17 cellular contexts compared by ENCODE assay signal in genomic region chr1:178649582-178650350, GRCh38.
"Had no signal": no experiment of that assay in that cellular context is flagged by ENCODE, and none has a peak within 500 bp of the region (broad histone marks: within the 10 kb centered on the region; RNA-seq: fewer than 3 reads in every experiment).

No MANE protein-coding gene starts in this region.

- H3K9me3 ChIP-seq: ascending aorta, lower lobe of right lung, pancreas, sigmoid colon, stomach, testis had no signal

- H3K4me3 ChIP-seq: ascending aorta, lower lobe of right lung, pancreas, sigmoid colon, stomach, testis had no signal

- H3K27ac Mint-ChIP-seq: activated naive CD8-positive, alpha-beta T cell treated with anti-CD3 and anti-CD28 coated beads, Interleukin-2, amount 50 U/mL, for 24 hours; activated T-helper 1 cell treated with anti-CD3 and anti-CD28 coated beads, Interleukin-12 subunit alpha, Interleukin-12 subunit beta, Interleukin-2, Interleukin-4 antibody, amounts not matched to agents 30 ng/mL and 10 ng/mL and 1 ng/mL, durations not matched to agents 14 hours and 24 hours and 36 hours; dendritic cell treated with granulocyte-macrophage colony-stimulating factor and Interleukin-4, amounts not matched to agents 40 ng/mL and 50 ng/mL, for 4 days; T-helper 2 cell treated with Interferon-gamma antibody and Interleukin-4, amounts not matched to agents 5 μg/mL and 100 μg/mL, for 36 hours had no signal

- H3K4me1 Mint-ChIP-seq: activated naive CD8-positive, alpha-beta T cell treated with anti-CD3 and anti-CD28 coated beads, Interleukin-2, amount 50 U/mL, for 24 hours had no signal

- FAIRE-seq: bronchial epithelial cell, frontal cortex, pancreas had no signal

- H3K9me3 Mint-ChIP-seq: activated naive CD8-positive, alpha-beta T cell treated with anti-CD3 and anti-CD28 coated beads, Interleukin-2, amount 50 U/mL, for 24 hours; activated T-helper 1 cell treated with anti-CD3 and anti-CD28 coated beads, Interleukin-12 subunit alpha, Interleukin-12 subunit beta, Interleukin-2, Interleukin-4 antibody, amounts not matched to agents 30 ng/mL and 10 ng/mL and 1 ng/mL, durations not matched to agents 14 hours and 24 hours and 36 hours; dendritic cell treated with granulocyte-macrophage colony-stimulating factor and Interleukin-4, amounts not matched to agents 40 ng/mL and 50 ng/mL, for 4 days; T-helper 2 cell treated with Interferon-gamma antibody and Interleukin-4, amounts not matched to agents 5 μg/mL and 100 μg/mL, for 36 hours had no signal

- ATAC-seq: activated naive CD8-positive, alpha-beta T cell treated with anti-CD3 and anti-CD28 coated beads, Interleukin-2, amount 50 U/mL, for 24 hours; left cardiac atrium; lower lobe of right lung; pancreas had no signal

- H3K27me3 ChIP-seq: ascending aorta, pancreas, sigmoid colon, stomach, testis had no signal

- H3K27me3 Mint-ChIP-seq: activated naive CD8-positive, alpha-beta T cell treated with anti-CD3 and anti-CD28 coated beads, Interleukin-2, amount 50 U/mL, for 24 hours; dendritic cell treated with granulocyte-macrophage colony-stimulating factor and Interleukin-4, amounts not matched to agents 40 ng/mL and 50 ng/mL, for 4 days had no signal

- H3K36me3 ChIP-seq: ascending aorta, lower lobe of right lung, pancreas, sigmoid colon, stomach had no signal

- DNase-seq: activated CD4-positive, alpha-beta T cell treated with anti-CD3 and anti-CD28 coated beads, Interleukin-2, amount 50 U/mL, for 1 hour; activated naive CD8-positive, alpha-beta T cell treated with anti-CD3 and anti-CD28 coated beads, Interleukin-2, amount 50 U/mL, for 24 hours; effector memory CD4-positive, alpha-beta T cell; head of caudate nucleus; left cardiac atrium; lower lobe of right lung; pancreas; sigmoid colon; stimulated activated CD4-positive, alpha-beta T cell treated with anti-CD3 and anti-CD28 coated beads, Interleukin-1b, Interleukin-23, amount 100 ng/mL, for 48 hours; stomach; testis had no signal

- H3K27ac ChIP-seq: ascending aorta, lower lobe of right lung, pancreas, sigmoid colon, stomach, testis had no signal

- H3K4me1 ChIP-seq: ascending aorta, lower lobe of right lung, sigmoid colon, testis had no signal

- H3K4me3 Mint-ChIP-seq: activated naive CD8-positive, alpha-beta T cell treated with anti-CD3 and anti-CD28 coated beads, Interleukin-2, amount 50 U/mL, for 24 hours; activated T-helper 1 cell treated with anti-CD3 and anti-CD28 coated beads, Interleukin-12 subunit alpha, Interleukin-12 subunit beta, Interleukin-2, Interleukin-4 antibody, amounts not matched to agents 30 ng/mL and 10 ng/mL and 1 ng/mL, durations not matched to agents 14 hours and 24 hours and 36 hours; dendritic cell treated with granulocyte-macrophage colony-stimulating factor and Interleukin-4, amounts not matched to agents 40 ng/mL and 50 ng/mL, for 4 days; T-helper 2 cell treated with Interferon-gamma antibody and Interleukin-4, amounts not matched to agents 5 μg/mL and 100 μg/mL, for 36 hours had no signal
